ENCODE assay signal across 10 cellular contexts in the genomic region with DNA sequence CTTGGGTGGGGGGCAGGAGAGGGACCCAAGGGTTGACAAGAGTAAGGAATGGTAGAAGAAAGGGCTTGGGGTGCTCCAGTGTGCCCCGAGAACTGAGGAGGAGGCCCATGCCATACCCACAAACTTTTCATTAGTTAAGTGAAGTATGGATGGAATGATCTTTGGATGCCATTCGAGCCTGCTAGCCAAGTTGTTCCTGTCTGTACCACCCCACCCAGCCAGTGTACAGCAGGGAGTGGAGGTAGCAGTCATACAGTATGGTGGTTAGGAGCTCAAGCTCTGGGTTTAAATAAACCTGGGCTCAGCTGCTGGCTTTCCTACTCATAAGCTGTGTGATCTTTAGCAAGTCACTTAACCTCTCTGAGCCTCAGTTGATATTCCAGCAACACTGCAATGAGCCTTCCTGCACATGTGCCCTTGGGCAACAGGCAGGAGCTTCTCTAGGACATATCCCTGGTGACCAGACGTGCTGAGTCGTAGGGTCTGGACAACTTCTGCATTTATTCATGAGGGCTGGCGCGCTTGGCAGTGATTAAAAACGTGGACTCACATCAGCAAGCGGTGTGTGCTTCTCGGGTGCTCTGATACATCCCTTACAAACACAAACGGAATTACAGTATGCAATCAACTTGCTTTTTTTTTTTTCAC. TPM values are rescaled to one million over a fixed set of nuclear protein-coding genes. Genes with fewer than 3 reads are reported as not detected.
DNase-seq lines count a peak whose midpoint lies in the region; ATAC-seq lines count a peak whose summit lies in the region.
"Had no signal": no experiment of that assay in that cellular context is flagged by ENCODE, and none has a peak within 500 bp of the region (broad histone marks: within the 10 kb centered on the region; RNA-seq: fewer than 3 reads in every experiment).

No MANE protein-coding gene starts in this region.

- no peaks in the 10 kb centered on the region for H3K9me3 Mint-ChIP-seq in dendritic cell treated with granulocyte-macrophage colony-stimulating factor and Interleukin-4, amounts not matched to agents 40 ng/mL and 50 ng/mL, for 4 days

- H2BK120ac ChIP-seq in mesenchymal stem cell (ENCODE audit: low read depth, low read length), result no peak overlapping the region

- peaks cover 69% of the 10 kb centered on the region for H3K4me1 Mint-ChIP-seq in dendritic cell treated with granulocyte-macrophage colony-stimulating factor and Interleukin-4, amounts not matched to agents 40 ng/mL and 50 ng/mL, for 4 days (ENCODE audit: low read depth)
- H3K4me1 Mint-ChIP-seq in T-helper 17 cell, result no peaks in the 10 kb centered on the region

- H3K27me3 Mint-ChIP-seq in dendritic cell treated with granulocyte-macrophage colony-stimulating factor and Interleukin-4, amounts not matched to agents 40 ng/mL and 50 ng/mL, for 4 days, result no peaks in the 10 kb centered on the region
- peaks cover 25% of the 10 kb centered on the region for H3K27me3 Mint-ChIP-seq in T-helper 17 cell

- no peak overlapping the region for H3K4me3 Mint-ChIP-seq in dendritic cell treated with granulocyte-macrophage colony-stimulating factor and Interleukin-4, amounts not matched to agents 40 ng/mL and 50 ng/mL, for 4 days
- no peak overlapping the region for H3K4me3 Mint-ChIP-seq in T-helper 17 cell

- peak overlapping the region; percentile 80 to 85 for H2BK12ac ChIP-seq in mesenchymal stem cell (ENCODE audit: low read length in 2 of 2)

- H3K4me2 ChIP-seq in mesenchymal stem cell (ENCODE audit: low read length, poor library complexity, severe bottlenecking), result no peak overlapping the region

- peak overlapping the region; percentile 84 for H4K8ac ChIP-seq in mesenchymal stem cell (ENCODE audit: low read length)

- H3K18ac ChIP-seq in mesenchymal stem cell (ENCODE audit: low read depth in 1 of 2, low read length in 2 of 2), result peak overlapping the region; percentile 46 to 67

- H3K4me3 ChIP-seq in mesenchymal stem cell (ENCODE audit: insufficient read depth in 1 of 2, low read depth in 1 of 2, low read length in 2 of 2), result no peak overlapping the region

- no peak overlapping the region for H3K14ac ChIP-seq in mesenchymal stem cell (ENCODE audit: low read length in 2 of 2)

- H3K79me1 ChIP-seq in mesenchymal stem cell (replicated peaks; ENCODE audit: low read length, poor library complexity, severe bottlenecking), result no peaks in the 10 kb centered on the region

- H3K27ac ChIP-seq in mesenchymal stem cell (ENCODE audit: low read length, poor library complexity, severe bottlenecking), result no peak overlapping the region
- H3K27ac ChIP-seq: brain microvascular endothelial cell had no signal

- ATAC-seq in Right ventricle myocardium superior (ENCODE audit: poor library complexity) (peak; percentile 63), GM21381 (IDR thresholded peaks at IDR 0.05; ENCODE audit: unreplicated experiment) (no peak), T-helper 17 cell (no peak)

- H3K9me3 ChIP-seq in mesenchymal stem cell (ENCODE audit: control insufficient read depth, low read length), result no peaks in the 10 kb centered on the region
- no peaks in the 10 kb centered on the region for H3K9me3 ChIP-seq in T-helper 17 cell (ENCODE audit: control insufficient read depth, low read length, poor library complexity, severe bottlenecking)

- H2AK5ac ChIP-seq in mesenchymal stem cell (ENCODE audit: low read length, severe bottlenecking), result no peak overlapping the region

- peak overlapping the region; percentile 84 for H2BK15ac ChIP-seq in mesenchymal stem cell (ENCODE audit: low read depth, poor library complexity, severe bottlenecking)

- no peak overlapping the region for H2AFZ ChIP-seq in mesenchymal stem cell (ENCODE audit: low read depth, low read length)

- DNase-seq in Right ventricle myocardium superior, result no peak
- no peak for DNase-seq in cardiac septum (ENCODE audit: low spot score)
- peak; percentile 74 for DNase-seq in mesenchymal stem cell
- DNase-seq in iPS-NIHi7 (ENCODE audit: extremely low spot score), result no peak
- DNase-seq in T-helper 17 cell, result no peak
- DNase-seq in NCI-H1092 (lab: John Stamatoyannopoulos, UW), result no peak
- DNase-seq: brain microvascular endothelial cell; stimulated activated CD4-positive, alpha-beta T cell treated with anti-CD3 and anti-CD28 coated beads, Interleukin-2, amount 100 ng/mL, for 48 hours had no signal

- H2BK5ac ChIP-seq in mesenchymal stem cell (ENCODE audit: low read depth, low read length, poor library complexity, severe bottlenecking), result no peak overlapping the region

- no peaks in the 10 kb centered on the region for H3K36me3 Mint-ChIP-seq in dendritic cell treated with granulocyte-macrophage colony-stimulating factor and Interleukin-4, amounts not matched to agents 40 ng/mL and 50 ng/mL, for 4 days (ENCODE audit: low read depth)
- H3K36me3 Mint-ChIP-seq in T-helper 17 cell (ENCODE audit: low read depth), result no peaks in the 10 kb centered on the region

- 57% methylated on average over 9 of the region's 10 CpGs for WGBS in mesenchymal stem cell

- H3K36me3 ChIP-seq in mesenchymal stem cell (ENCODE audit: control insufficient read depth in 1 of 2, insufficient read depth in 2 of 2, low read depth in 1 of 2, low read length in 2 of 2), result no peaks in the 10 kb centered on the region
- H3K36me3 ChIP-seq: brain microvascular endothelial cell had no signal

- H3K27ac Mint-ChIP-seq in dendritic cell treated with granulocyte-macrophage colony-stimulating factor and Interleukin-4, amounts not matched to agents 40 ng/mL and 50 ng/mL, for 4 days, result peak overlapping the region; percentile 89
- no peak overlapping the region for H3K27ac Mint-ChIP-seq in T-helper 17 cell

- no peak overlapping the region for H3K23ac ChIP-seq in mesenchymal stem cell (ENCODE audit: low read length in 2 of 2)

- no peak overlapping the region for H3K9ac ChIP-seq in mesenchymal stem cell (ENCODE audit: low read length)

- H3K4me1 ChIP-seq in mesenchymal stem cell (ENCODE audit: control insufficient read depth, insufficient read depth, low read depth, low read length), result peaks cover 15% of the 10 kb centered on the region

- H3K27me3 ChIP-seq in mesenchymal stem cell (ENCODE audit: control insufficient read depth in 1 of 2, insufficient read depth in 1 of 2, low read length in 2 of 2), result no peaks in the 10 kb centered on the region
- H3K27me3 ChIP-seq: brain microvascular endothelial cell had no signal

- intact Hi-C loops in Right ventricle myocardium superior (cut with DNase I), result no loop called here
- intact Hi-C loops in cardiac septum (cut with DNase I), result no loop called here
- intact Hi-C loops in dendritic cell treated with granulocyte-macrophage colony-stimulating factor and Interleukin-4, amounts not matched to agents 40 ng/mL and 50 ng/mL, for 4 days (cut with micrococcal nuclease), result no loop called here

- H3K4ac ChIP-seq in mesenchymal stem cell (ENCODE audit: low read depth in 1 of 2, low read length in 2 of 2), result peak overlapping the region; percentile 39 to 65

- peak overlapping the region; percentile 94 for H4K91ac ChIP-seq in mesenchymal stem cell (ENCODE audit: low read length)

RNA-seq across cellular contexts. Expression of a gene that starts 22.9 kb away (rescaled TPM):
- total RNA-seq in Right ventricle myocardium superior (15.7 TPM), cardiac septum (24.6 TPM), T-helper 17 cell (1 to 10 TPM in 1 of 2 donors, under 1 TPM in 1; 0.85 to 2.0 TPM)
- polyA plus RNA-seq in mesenchymal stem cell (2013, experiment 1 of 2), result 33.8 TPM
- 33.2 TPM for polyA plus RNA-seq in mesenchymal stem cell (2013, experiment 2 of 2)

RNA-seq across cellular contexts. Expression of a gene that starts 31.4 kb away (rescaled TPM):
- 0.54 TPM for total RNA-seq in Right ventricle myocardium superior
- 0.81 TPM for total RNA-seq in cardiac septum
- 5.4 TPM for polyA plus RNA-seq in mesenchymal stem cell (2013, experiment 1 of 2)
- polyA plus RNA-seq in mesenchymal stem cell (2013, experiment 2 of 2), result 5.0 TPM
- total RNA-seq in T-helper 17 cell, result under 1 TPM in 1 of 2 donors, not detected in 1; 0.97 TPM
